ENCODE assay signal across 3 cellular contexts in the genomic region with DNA sequence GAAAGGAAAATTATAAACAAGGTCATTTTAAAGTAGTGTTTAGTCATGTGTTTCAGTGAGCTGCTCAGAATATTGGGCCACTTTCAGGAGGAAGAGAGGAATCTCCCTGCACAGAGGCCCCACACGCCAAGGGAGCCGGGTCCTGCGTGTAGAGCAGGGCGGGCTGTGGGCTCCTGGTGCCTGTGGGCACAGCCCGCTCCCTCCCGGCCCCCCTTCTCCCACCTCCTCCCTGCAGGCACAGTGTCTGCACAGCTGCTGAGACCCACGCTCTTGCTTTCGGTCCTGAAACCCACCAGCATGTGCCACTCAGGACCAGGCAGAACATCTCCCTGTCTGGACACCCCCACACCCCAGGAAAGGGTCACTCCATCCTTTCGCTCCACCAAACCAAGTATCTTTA.
"Had no signal": no experiment of that assay in that cellular context is flagged by ENCODE, and none has a peak within 500 bp of the region (broad histone marks: within the 10 kb centered on the region; RNA-seq: fewer than 3 reads in every experiment).

No MANE protein-coding gene starts in this region.

- H3K4me3 ChIP-seq: GM12878 had no signal

- ATAC-seq: GM12878 had no signal

- DNase-seq: GDM1, GF-D8 had no signal
